In the genomic region with DNA sequence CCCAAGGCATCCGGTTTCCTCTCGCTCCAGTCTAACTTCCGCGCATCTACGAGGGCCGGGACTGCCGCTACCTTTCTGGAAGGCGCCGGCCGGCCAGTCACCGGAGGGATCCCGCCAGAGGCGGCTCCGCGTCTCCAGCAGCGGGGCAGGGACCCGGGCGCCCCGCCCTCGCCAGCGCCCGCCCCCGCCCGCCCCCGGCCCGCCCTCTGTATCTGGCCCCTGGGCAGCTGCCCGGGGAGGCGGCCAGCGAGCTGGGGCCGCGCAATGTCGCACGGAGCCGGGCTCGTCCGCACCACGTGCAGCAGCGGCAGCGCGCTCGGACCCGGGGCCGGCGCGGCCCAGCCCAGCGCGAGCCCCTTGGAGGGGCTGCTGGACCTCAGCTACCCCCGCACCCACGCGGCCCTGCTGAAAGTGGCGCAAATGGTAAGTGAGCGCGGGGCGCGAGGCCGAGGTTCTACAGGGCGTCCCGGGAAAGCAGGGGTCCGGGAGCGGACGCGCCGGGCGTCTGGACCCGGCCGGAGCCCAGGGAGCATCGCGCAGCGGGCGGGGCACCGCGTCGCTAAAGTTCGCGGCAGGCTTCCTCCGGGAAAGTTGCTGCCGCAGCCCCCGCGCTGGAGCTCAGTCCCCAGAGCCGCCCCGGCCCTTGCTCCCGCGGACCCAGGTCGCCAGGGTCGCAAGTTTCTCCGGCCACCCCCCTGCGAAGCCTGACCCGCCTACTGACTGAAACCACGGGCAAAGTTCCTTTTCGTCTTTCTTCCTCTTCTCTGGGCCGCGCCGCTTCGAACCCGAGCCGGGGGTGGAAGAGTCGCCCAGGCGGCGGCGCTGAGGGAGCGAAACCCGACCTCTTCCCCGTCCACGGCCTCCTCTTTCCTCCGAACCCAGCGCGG, we compare ENCODE assay signal across 1 cellular context.
TF ChIP-seq lines count a peak whose summit lies in the region.

CMTM7 (plus strand) TSS at position 211 of the 887 bp plus-strand sequence; CDS start at position 265, 54 bp downstream.

TF ChIP-seq in HCT116, 20 proteins besides CTCF, POLR2A, EP300 and RAD21 (continued from another document):
- TF ChIP-seq CBX3 (IDR thresholded peaks at IDR 0.05; ENCODE audit: low read depth) (0 out of 2 replicates have a peak, but pooled peaks have one; percentile 9), CEBPB (IDR thresholded peaks at IDR 0.05; ENCODE audit: low read depth) (no peak), SP1 (IDR thresholded peaks at IDR 0.05; ENCODE audit: low read depth) (no peak), EGR1 (IDR thresholded peaks at IDR 0.05; ENCODE audit: low read depth) (no peak), MAX (IDR thresholded peaks at IDR 0.05) (peak; percentile 87), ZFX (IDR thresholded peaks at IDR 0.05) (peak; percentile 80), EZH2phosphoT487 (IDR thresholded peaks at IDR 0.05; ENCODE audit: borderline replicate concordance) (no peak), YY1 (IDR thresholded peaks at IDR 0.05; ENCODE audit: extremely low read depth, insufficient replicate concordance, low read depth, low read length) (peak; percentile 37), SRF (IDR thresholded peaks at IDR 0.05; ENCODE audit: low read depth) (no peak), POLR2AphosphoS5 (IDR thresholded peaks at IDR 0.05; ENCODE audit: low read depth, low read length) (peak; percentile 92), REST (IDR thresholded peaks at IDR 0.05; ENCODE audit: low read depth) (no peak), SIN3A (IDR thresholded peaks at IDR 0.05; ENCODE audit: low read depth) (peak; percentile 78)
